In the genomic region with DNA sequence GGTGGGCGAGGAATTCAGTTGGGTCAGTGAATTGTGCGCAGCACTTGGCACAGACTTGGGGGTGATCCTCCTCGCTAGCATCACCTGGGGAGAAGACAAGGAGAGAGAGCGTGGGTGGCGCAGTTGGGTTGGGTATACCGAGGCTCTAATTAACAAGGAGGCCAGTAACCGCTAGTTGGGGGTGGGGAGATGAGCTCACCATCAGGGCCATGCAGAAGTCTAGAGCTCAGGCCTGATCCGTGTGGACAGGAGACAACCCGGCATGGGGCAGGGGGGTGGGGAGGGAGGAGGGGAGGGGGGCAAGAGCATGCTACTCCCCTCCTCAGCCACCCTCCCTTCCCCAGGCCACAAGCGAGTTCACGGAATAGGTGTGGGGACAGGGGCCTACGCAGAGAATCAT, we compare ENCODE assay signal across 8 cellular contexts. TPM values are rescaled to one million over a fixed set of nuclear protein-coding genes. Genes with fewer than 3 reads are reported as not detected.
DNase-seq lines count a peak whose midpoint lies in the region; ATAC-seq and TF ChIP-seq lines count a peak whose summit lies in the region.

No MANE protein-coding gene starts in this region.

- H3K36me3 ChIP-seq in MG63: no peaks in the 10 kb centered on the region
- H3K36me3 ChIP-seq in vagina: no peaks in the 10 kb centered on the region

- in situ Hi-C loops in KBM-7 (cut with MboI; ENCODE audit: low pct_unique_long_range_greater_than_20kb, low sequenced_read_pairs): no loop called here

- H3K4me1 Mint-ChIP-seq in CD14-positive monocyte (peaks cover 14% of the 10 kb centered on the region), chondrocyte (ENCODE audit: low read depth) (peaks cover 10% of the 10 kb centered on the region), mesothelial cell of epicardium (peaks cover 30% of the 10 kb centered on the region)

- H3K9me3 ChIP-seq in MG63 (no peaks in the 10 kb centered on the region), vagina (no peaks in the 10 kb centered on the region)

- intact Hi-C loops in CD14-positive monocyte (cut with micrococcal nuclease): no loop called here
- intact Hi-C loops in vagina (cut with DNase I): no loop called here

- TF ChIP-seq POLR2A in vagina (IDR thresholded peaks at IDR 0.05): no peak

- H3K4me3 Mint-ChIP-seq in CD14-positive monocyte (peak overlapping the region; percentile 75 to 82), chondrocyte (ENCODE audit: unreplicated experiment) (peak overlapping the region; percentile 82), mesothelial cell of epicardium (peak overlapping the region; percentile 80)

- H3K27me3 Mint-ChIP-seq in CD14-positive monocyte (ENCODE audit: low read depth in 3 of 3) (peaks cover 38 to 51% (median 46%) of the 10 kb centered on the region in 3 donors), chondrocyte (ENCODE audit: low read depth) (peaks cover 2% of the 10 kb centered on the region), mesothelial cell of epicardium (ENCODE audit: low read depth) (no peaks in the 10 kb centered on the region)

- DNase-seq in CD14-positive monocyte (ENCODE audit: low spot score) (no peak), MG63 (no peak), chondrocyte (ENCODE audit: low spot score) (no peak), mesothelial cell of epicardium (ENCODE audit: low spot score in 2 of 2, unreplicated experiment in 2 of 2) (no peak), vagina (ENCODE audit: extremely low spot score in 2 of 2) (no peak), KBM-7 (no peak)

- TF ChIP-seq CTCF in CD14-positive monocyte (IDR thresholded peaks at IDR 0.05): no peak
- TF ChIP-seq CTCF in chondrocyte (IDR thresholded peaks at IDR 0.05): no peak
- no peak for TF ChIP-seq CTCF in mesothelial cell of epicardium (IDR thresholded peaks at IDR 0.05; ENCODE audit: unreplicated experiment)
- TF ChIP-seq CTCF in vagina (IDR thresholded peaks at IDR 0.05): no peak

- peaks cover 0 to 2% of the 10 kb centered on the region in 2 donors for H3K36me3 Mint-ChIP-seq in CD14-positive monocyte
- peaks cover 6% of the 10 kb centered on the region for H3K36me3 Mint-ChIP-seq in chondrocyte (ENCODE audit: low read depth)
- H3K36me3 Mint-ChIP-seq in mesothelial cell of epicardium: peaks cover 30% of the 10 kb centered on the region

- peak overlapping the region; percentile 84 for H3K27ac ChIP-seq in vagina

- H3K9me3 Mint-ChIP-seq in CD14-positive monocyte (peaks cover 0 to 4% (median 0%) of the 10 kb centered on the region in 7 donors), chondrocyte (ENCODE audit: low read depth) (no peaks in the 10 kb centered on the region), mesothelial cell of epicardium (no peaks in the 10 kb centered on the region)

- ATAC-seq in HG03175 (IDR thresholded peaks at IDR 0.05; ENCODE audit: unreplicated experiment) (no peak), HG02642 (IDR thresholded peaks at IDR 0.05; ENCODE audit: poor library complexity, unreplicated experiment) (no peak)

- H3K27me3 ChIP-seq in MG63: no peaks in the 10 kb centered on the region
- no peaks in the 10 kb centered on the region for H3K27me3 ChIP-seq in vagina

- H3K4me3 ChIP-seq in MG63: peak overlapping the region; percentile 45
- H3K4me3 ChIP-seq in vagina: peak overlapping the region; percentile 79 to 90

- H3K4me1 ChIP-seq in vagina: peaks cover 6% of the 10 kb centered on the region

- H3K27ac Mint-ChIP-seq in CD14-positive monocyte (no peak overlapping the region), chondrocyte (ENCODE audit: unreplicated experiment) (no peak overlapping the region), mesothelial cell of epicardium (peak overlapping the region; percentile 51)

RNA-seq across cellular contexts. Expression of gene SALL2, which starts 0.6 kb away (rescaled TPM):
- polyA plus RNA-seq in CD14-positive monocyte: not detected
- 0.36 and 0.81 TPM in 2 replicates for total RNA-seq in MG63 (2014; rRNA removed; shearing (Covaris generic); ENCODE audit: low replicate concordance)
- total RNA-seq in chondrocyte (8.7 to 13.1 TPM (median 10.1 TPM) in 3 replicates), mesothelial cell of epicardium (44.6 to 45.2 TPM (median 45.2 TPM) in 3 replicates), vagina (9.8 TPM)

RNA-seq across cellular contexts. Expression of gene METTL3, which starts 14.4 kb away (rescaled TPM):
- 10 to 100 TPM in 1 of 2 donors, 1 to 10 TPM in 1; 9.5 to 10.8 TPM for polyA plus RNA-seq in CD14-positive monocyte
- total RNA-seq in MG63 (2014; rRNA removed; shearing (Covaris generic); ENCODE audit: low replicate concordance): 46.0 and 52.0 TPM in 2 replicates
- 29.3 to 38.5 TPM (median 30.4 TPM) in 3 replicates for total RNA-seq in chondrocyte
- total RNA-seq in mesothelial cell of epicardium: 68.1 to 74.4 TPM (median 69.0 TPM) in 3 replicates
- total RNA-seq in vagina: 71.5 TPM

RNA-seq across cellular contexts. Expression of gene TOX4, which starts 48.6 kb away (rescaled TPM):
- 10 to 100 TPM; 68.5 to 73.1 TPM for polyA plus RNA-seq in CD14-positive monocyte
- total RNA-seq in MG63 (2014; rRNA removed; shearing (Covaris generic); ENCODE audit: low replicate concordance): 26.9 and 75.1 TPM in 2 replicates
- total RNA-seq in chondrocyte (61.7 to 71.8 TPM (median 62.2 TPM) in 3 replicates), mesothelial cell of epicardium (61.1 to 66.3 TPM (median 62.4 TPM) in 3 replicates), vagina (23.3 TPM)

RNA-seq across cellular contexts. Expression of gene RAB2B, which starts 48.8 kb away (rescaled TPM):
- polyA plus RNA-seq in CD14-positive monocyte: 1 to 10 TPM; 2.1 to 5.1 TPM
- 6.5 and 7.2 TPM in 2 replicates for total RNA-seq in MG63 (2014; rRNA removed; shearing (Covaris generic); ENCODE audit: low replicate concordance)
- total RNA-seq in chondrocyte: 38.1 to 44.4 TPM (median 39.7 TPM) in 3 replicates
- total RNA-seq in mesothelial cell of epicardium: 38.5 to 44.1 TPM (median 39.5 TPM) in 3 replicates
- 19.4 TPM for total RNA-seq in vagina

RNA-seq across cellular contexts. Expression of gene OR10G3, which starts 54.3 kb away (rescaled TPM):
- polyA plus RNA-seq in CD14-positive monocyte: not detected
- total RNA-seq in MG63 (2014; rRNA removed; shearing (Covaris generic); ENCODE audit: low replicate concordance): not detected in 2 replicates
- not detected in 3 replicates for total RNA-seq in chondrocyte
- not detected in 3 replicates for total RNA-seq in mesothelial cell of epicardium
- not detected for total RNA-seq in vagina
